In genomic region chr15:74821790-74822158, GRCh38 we compare ENCODE assay signal across 2 cellular contexts.
TF ChIP-seq lines count a peak whose summit lies in the region.

No MANE protein-coding gene starts in this region.

TF ChIP-seq in neural cell, 6 proteins besides CTCF, POLR2A, EP300 and RAD21 (continued from another document):
- TF ChIP-seq REST (IDR thresholded peaks at IDR 0.05; ENCODE audit: borderline replicate concordance) (no peak), SMC3 (conservative IDR thresholded peaks at IDR 0.05; ENCODE audit: poor library complexity) (no peak), TAF1 (IDR thresholded peaks at IDR 0.05; ENCODE audit: low read depth) (no peak), POLR2AphosphoS5 (IDR thresholded peaks at IDR 0.05) (no peak)

TF ChIP-seq in WTC11, 78 proteins besides CTCF, POLR2A, EP300 and RAD21 (continued from another document):
- no peak for TF ChIP-seq ARID4B (CRISPR knock-in tag; IDR thresholded peaks at IDR 0.05; ENCODE audit: borderline replicate concordance)
- TF ChIP-seq ZNF219 (CRISPR knock-in tag; IDR thresholded peaks at IDR 0.05; ENCODE audit: borderline replicate concordance) = no peak
- no peak for TF ChIP-seq JUN (CRISPR knock-in tag; IDR thresholded peaks at IDR 0.05)
